In the genomic region with DNA sequence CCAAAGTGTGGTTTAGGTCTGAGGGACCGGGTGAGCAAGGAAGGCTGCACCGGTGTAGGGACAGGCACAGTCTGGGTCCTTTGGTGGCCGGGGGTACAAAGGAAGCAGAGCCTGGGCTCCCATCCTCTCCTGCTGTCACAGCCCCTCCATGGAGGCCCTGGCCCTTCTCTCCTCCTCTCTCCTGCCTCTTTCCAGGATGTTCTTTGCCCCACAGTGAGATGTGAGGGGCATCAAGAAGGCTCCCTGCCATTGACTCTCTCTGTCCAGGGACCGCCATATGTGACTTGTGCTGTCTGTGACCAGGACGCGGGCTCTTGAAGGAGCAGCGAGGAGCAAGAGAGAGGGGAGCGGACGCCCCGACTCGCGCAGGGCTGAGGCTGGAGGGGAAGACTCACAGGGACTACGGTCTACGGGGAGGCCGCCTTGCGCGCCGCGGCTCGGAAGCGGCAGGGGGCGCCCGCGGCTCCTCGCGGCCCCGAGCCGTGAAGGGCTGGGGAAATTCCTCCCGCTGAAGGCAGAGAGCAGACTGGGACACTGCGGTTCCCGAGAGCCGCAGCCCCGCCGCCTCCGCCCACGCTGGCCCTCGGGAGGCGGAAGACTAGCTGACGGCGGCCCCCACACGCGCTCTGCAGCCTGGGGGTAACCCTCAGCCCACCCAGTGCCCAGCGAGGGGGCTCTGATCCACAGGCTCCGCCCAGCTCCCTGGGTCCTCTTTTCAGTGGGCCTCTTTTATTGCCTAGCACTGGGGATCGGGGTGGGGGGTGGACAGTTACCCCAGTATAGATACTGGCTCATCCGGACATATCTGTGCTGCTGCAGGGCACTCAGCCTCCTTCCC, we compare ENCODE assay signal across 8 cellular contexts. TPM values are rescaled to one million over a fixed set of nuclear protein-coding genes. Genes with fewer than 3 reads are reported as not detected.
DNase-seq lines count a peak whose midpoint lies in the region; ATAC-seq and TF ChIP-seq lines count a peak whose summit lies in the region.

No MANE protein-coding gene starts in this region.

- peak; percentile 90 for TF ChIP-seq CTCF in DND-41 (IDR thresholded peaks at IDR 0.05; ENCODE audit: borderline replicate concordance, extremely low read depth, low read length, poor library complexity, severe bottlenecking)
- TF ChIP-seq CTCF in gastroesophageal sphincter (IDR thresholded peaks at IDR 0.05) = peak; percentile 86 to 98 (median 88)

- TF ChIP-seq EP300 in gastroesophageal sphincter (IDR thresholded peaks at IDR 0.05) = no peak

- WGBS in gastroesophageal sphincter (ENCODE audit: low coverage in 1 of 2), 2 donors = 33% methylated on average over 3 of the region's 46 CpGs; no CpG with 5 or more reads in 1 of the 2 donors

- no peaks in the 10 kb centered on the region for H4K20me1 ChIP-seq in DND-41 (ENCODE audit: insufficient read depth, low read length)

- no peaks in the 10 kb centered on the region for H3K79me2 ChIP-seq in DND-41 (ENCODE audit: insufficient read depth, low read length)

- peak overlapping the region; percentile 73 for H2AFZ ChIP-seq in DND-41 (ENCODE audit: low read depth, low read length)

- H3K9ac ChIP-seq in DND-41 (ENCODE audit: low read depth, low read length) = peak overlapping the region; percentile 50

- H3K4me3 ChIP-seq in DND-41 (ENCODE audit: low read depth in 1 of 2, low read length in 2 of 2) (peak overlapping the region in 1 of 2 experiments; percentile 56; a peak in 2 of 4 replicates), gastroesophageal sphincter (peak overlapping the region; percentile 30 to 51)
- peak overlapping the region; percentile 50 for H3K4me3 ChIP-seq in Jurkat, Clone E6-1 (ENCODE audit: low read length)

- H3K36me3 ChIP-seq in DND-41 (ENCODE audit: insufficient read depth, low read length) = no peaks in the 10 kb centered on the region
- no peaks in the 10 kb centered on the region for H3K36me3 ChIP-seq in gastroesophageal sphincter

- no peak overlapping the region for H3K27ac ChIP-seq in DND-41 (ENCODE audit: low read length)
- H3K27ac ChIP-seq in gastroesophageal sphincter = peak overlapping the region in 3 of 4 donors; percentile 12 to 78 (median 66)

- TF ChIP-seq POLR2A in gastroesophageal sphincter (IDR thresholded peaks at IDR 0.05) = no peak

- ATAC-seq in DND-41 (ENCODE audit: insufficient read depth, low read depth) = peak; percentile 99
- ATAC-seq in GM21723 (IDR thresholded peaks at IDR 0.05; ENCODE audit: unreplicated experiment) = peak; percentile 99
- peak; percentile 95 for ATAC-seq in gastroesophageal sphincter

- H3K27me3 ChIP-seq in DND-41 (ENCODE audit: insufficient read depth, low read length, poor library complexity) = peaks cover 8% of the 10 kb centered on the region
- H3K27me3 ChIP-seq in gastroesophageal sphincter = no peaks in the 10 kb centered on the region

- H3K4me1 ChIP-seq in DND-41 (ENCODE audit: insufficient read depth, low read length) (peaks cover 9% of the 10 kb centered on the region), gastroesophageal sphincter (peaks cover 0 to 21% (median 0%) of the 10 kb centered on the region in 3 donors)

- peak overlapping the region; percentile 84 for H3K4me2 ChIP-seq in DND-41 (ENCODE audit: insufficient read depth, low read length)

- H3K9me3 ChIP-seq in DND-41 (ENCODE audit: insufficient read depth, low read length, severe bottlenecking) (no peaks in the 10 kb centered on the region), gastroesophageal sphincter (no peaks in the 10 kb centered on the region)

- DNase-seq in DND-41 = peak; percentile 82
- DNase-seq in Jurkat, Clone E6-1 (ENCODE audit: low read depth, low spot score) = peak; percentile 65
- DNase-seq in RPMI8226 = peak; percentile 72
- peak; percentile 68 for DNase-seq in activated gamma-delta T cell (lab: John Stamatoyannopoulos, UW)
- DNase-seq in non-pigmented ciliary epithelial cell (ENCODE audit: low read depth) = peak; percentile 20
- peak; percentile 78 for DNase-seq in superior temporal gyrus (ENCODE audit: extremely low spot score)

RNA-seq across cellular contexts. Expression of a gene that starts 40.8 kb away (rescaled TPM):
- polyA plus RNA-seq in Jurkat, Clone E6-1 (2012; ENCODE audit: insufficient read depth, insufficient read length) = not detected
- 1 to 10 TPM in 1 of 4 donors, not detected in 3; 1.3 TPM for total RNA-seq in gastroesophageal sphincter

Comparison
In these comparisons a context has a peak if more than half of its experiments do, and no peak if none do; other contexts are left out.
1. DNase-seq: peak in every context shown above with its lines; median percentile 82 in DND-41; 78 in superior temporal gyrus; 72 in RPMI8226; 68 in activated gamma-delta T cell; 65 in Jurkat, Clone E6-1; 20 in non-pigmented ciliary epithelial cell.